In the genomic region with DNA sequence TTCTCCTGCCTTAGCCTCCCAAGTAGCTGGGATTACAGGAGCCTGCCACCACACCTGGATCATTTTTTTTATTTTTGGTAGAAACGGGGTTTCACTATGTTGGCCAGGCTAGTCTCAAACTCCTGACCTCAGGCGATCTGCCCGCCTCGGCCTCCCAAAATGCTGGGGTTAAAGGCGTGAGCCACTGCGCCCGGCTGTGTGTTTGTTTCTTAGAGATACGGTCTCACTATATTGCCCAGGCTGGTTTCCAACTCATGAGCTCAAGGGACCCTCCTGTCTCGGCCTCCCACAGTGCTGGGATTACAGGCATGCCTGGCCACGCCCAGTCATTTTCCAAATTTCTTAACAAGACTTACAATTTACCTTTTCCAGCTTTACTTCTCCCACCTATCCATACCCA, we compare ENCODE assay signal across 1 cellular context.
TF ChIP-seq lines count a peak whose summit lies in the region.

No MANE protein-coding gene starts in this region.

TF ChIP-seq in GM23338, 12 proteins besides CTCF, POLR2A, EP300 and RAD21 (continued from another document):
- TF ChIP-seq, protein P1, sequence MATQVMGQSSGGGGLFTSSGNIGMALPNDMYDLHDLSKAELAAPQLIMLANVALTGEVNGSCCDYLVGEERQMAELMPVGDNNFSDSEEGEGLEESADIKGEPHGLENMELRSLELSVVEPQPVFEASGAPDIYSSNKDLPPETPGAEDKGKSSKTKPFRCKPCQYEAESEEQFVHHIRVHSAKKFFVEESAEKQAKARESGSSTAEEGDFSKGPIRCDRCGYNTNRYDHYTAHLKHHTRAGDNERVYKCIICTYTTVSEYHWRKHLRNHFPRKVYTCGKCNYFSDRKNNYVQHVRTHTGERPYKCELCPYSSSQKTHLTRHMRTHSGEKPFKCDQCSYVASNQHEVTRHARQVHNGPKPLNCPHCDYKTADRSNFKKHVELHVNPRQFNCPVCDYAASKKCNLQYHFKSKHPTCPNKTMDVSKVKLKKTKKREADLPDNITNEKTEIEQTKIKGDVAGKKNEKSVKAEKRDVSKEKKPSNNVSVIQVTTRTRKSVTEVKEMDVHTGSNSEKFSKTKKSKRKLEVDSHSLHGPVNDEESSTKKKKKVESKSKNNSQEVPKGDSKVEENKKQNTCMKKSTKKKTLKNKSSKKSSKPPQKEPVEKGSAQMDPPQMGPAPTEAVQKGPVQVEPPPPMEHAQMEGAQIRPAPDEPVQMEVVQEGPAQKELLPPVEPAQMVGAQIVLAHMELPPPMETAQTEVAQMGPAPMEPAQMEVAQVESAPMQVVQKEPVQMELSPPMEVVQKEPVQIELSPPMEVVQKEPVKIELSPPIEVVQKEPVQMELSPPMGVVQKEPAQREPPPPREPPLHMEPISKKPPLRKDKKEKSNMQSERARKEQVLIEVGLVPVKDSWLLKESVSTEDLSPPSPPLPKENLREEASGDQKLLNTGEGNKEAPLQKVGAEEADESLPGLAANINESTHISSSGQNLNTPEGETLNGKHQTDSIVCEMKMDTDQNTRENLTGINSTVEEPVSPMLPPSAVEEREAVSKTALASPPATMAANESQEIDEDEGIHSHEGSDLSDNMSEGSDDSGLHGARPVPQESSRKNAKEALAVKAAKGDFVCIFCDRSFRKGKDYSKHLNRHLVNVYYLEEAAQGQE (IDR thresholded peaks at IDR 0.05; ENCODE audit: unreplicated experiment), result no peak
- TF ChIP-seq EZH2 (IDR thresholded peaks at IDR 0.05; ENCODE audit: low read depth, unreplicated experiment), result no peak
- no peak for TF ChIP-seq CREB1 (CRISPR knock-in tag; IDR thresholded peaks at IDR 0.05; ENCODE audit: low read depth)
- no peak for TF ChIP-seq ZNF114 (CRISPR knock-in tag; IDR thresholded peaks at IDR 0.05)
